Comparison of ENCODE assay signal across 9 cellular contexts in genomic region chr1:181044449-181044966, GRCh38. TPM values are rescaled to one million over a fixed set of nuclear protein-coding genes. Genes with fewer than 3 reads are reported as not detected.
DNase-seq lines count a peak whose midpoint lies in the region; ATAC-seq and TF ChIP-seq lines count a peak whose summit lies in the region.
"Had no signal": no experiment of that assay in that cellular context is flagged by ENCODE, and none has a peak within 500 bp of the region (broad histone marks: within the 10 kb centered on the region; RNA-seq: fewer than 3 reads in every experiment).

No MANE protein-coding gene starts in this region.

- no peaks in the 10 kb centered on the region for H3K9me3 ChIP-seq in endodermal cell (ENCODE audit: control insufficient read depth, low read length)
- H3K9me3 ChIP-seq in tibial artery: no peaks in the 10 kb centered on the region

- WGBS in endodermal cell (ENCODE audit: insufficient coverage in 1 of 2, insufficient read length in 1 of 2), 2 experiments: 85 to 87% methylated on average over 3 to 5 of the region's 5 CpGs

- intact Hi-C loops in tibial artery (cut with DNase I; ENCODE audit: low total_unique reads): no loop called here

- no peak overlapping the region for H3K9ac ChIP-seq in endodermal cell (ENCODE audit: extremely low read depth, low read length, poor library complexity, severe bottlenecking)
- H3K9ac ChIP-seq: KMS-11 had no signal

- H3K4me1 ChIP-seq in endodermal cell (ENCODE audit: control insufficient read depth, insufficient read depth, low read length) (no peaks in the 10 kb centered on the region), tibial artery (peaks cover 0 to 38% (median 23%) of the 10 kb centered on the region in 4 donors)

- H3K27me3 ChIP-seq in endodermal cell (ENCODE audit: control insufficient read depth, insufficient read depth, low read length, poor library complexity, severe bottlenecking) (no peaks in the 10 kb centered on the region), tibial artery (no peaks in the 10 kb centered on the region)

- peak overlapping the region; percentile 13 for H3K27ac Mint-ChIP-seq in endodermal cell
- H3K27ac Mint-ChIP-seq in stimulated activated memory B cell treated with anti-CD40 and anti-IgM and Interleukin-4, amounts not matched to agents 10 μg/mL and 1 μg/mL and 100 μg/mL, for 72 hours: peak overlapping the region; percentile 58

- TF ChIP-seq CTCF in endodermal cell (conservative IDR thresholded peaks at IDR 0.05) (no peak), tibial artery (IDR thresholded peaks at IDR 0.05) (no peak)

- peak; percentile 18 for DNase-seq in NCI-H2196 (lab: John Stamatoyannopoulos, UW; ENCODE audit: unreplicated experiment)
- no peak for DNase-seq in endodermal cell
- DNase-seq in COR-L47 (lab: John Stamatoyannopoulos, UW): no peak
- no peak for DNase-seq in tibial artery
- no peak for DNase-seq in NCI-H446 (lab: John Stamatoyannopoulos, UW)

- H3K4me3 ChIP-seq in endodermal cell (ENCODE audit: low read length) (no peak overlapping the region), tibial artery (no peak overlapping the region)

- H3K9me3 Mint-ChIP-seq in endodermal cell: peaks cover 8% of the 10 kb centered on the region
- no peaks in the 10 kb centered on the region for H3K9me3 Mint-ChIP-seq in stimulated activated memory B cell treated with anti-CD40 and anti-IgM and Interleukin-4, amounts not matched to agents 10 μg/mL and 1 μg/mL and 100 μg/mL, for 72 hours

- H3K36me3 Mint-ChIP-seq in endodermal cell (ENCODE audit: low read depth): no peaks in the 10 kb centered on the region
- H3K36me3 Mint-ChIP-seq in stimulated activated memory B cell treated with anti-CD40 and anti-IgM and Interleukin-4, amounts not matched to agents 10 μg/mL and 1 μg/mL and 100 μg/mL, for 72 hours: peaks cover 41% of the 10 kb centered on the region

- H3K27me3 Mint-ChIP-seq in endodermal cell (ENCODE audit: insufficient read depth): peaks cover under 1% of the 10 kb centered on the region
- H3K27me3 Mint-ChIP-seq in stimulated activated memory B cell treated with anti-CD40 and anti-IgM and Interleukin-4, amounts not matched to agents 10 μg/mL and 1 μg/mL and 100 μg/mL, for 72 hours: no peaks in the 10 kb centered on the region

- H3K27ac ChIP-seq in endodermal cell (ENCODE audit: low read depth, low read length) (no peak overlapping the region), tibial artery (no peak overlapping the region)
- H3K27ac ChIP-seq: KMS-11 had no signal

- no peaks in the 10 kb centered on the region for H3K36me3 ChIP-seq in endodermal cell (ENCODE audit: control insufficient read depth, insufficient read depth, low read length)
- H3K36me3 ChIP-seq in tibial artery: peaks cover 4 to 39% (median 5%) of the 10 kb centered on the region in 3 donors

- ATAC-seq in GM18502 (IDR thresholded peaks at IDR 0.05; ENCODE audit: poor library complexity, unreplicated experiment): peak; percentile 92
- peak; percentile 84 for ATAC-seq in GM21786 (IDR thresholded peaks at IDR 0.05; ENCODE audit: unreplicated experiment)
- peak; percentile 86 for ATAC-seq in stimulated activated memory B cell treated with anti-CD40 and anti-IgM and Interleukin-4, amounts not matched to agents 10 μg/mL and 1 μg/mL and 100 μg/mL, for 72 hours

- H3K4me3 Mint-ChIP-seq in endodermal cell: no peak overlapping the region
- peak overlapping the region; percentile 49 for H3K4me3 Mint-ChIP-seq in stimulated activated memory B cell treated with anti-CD40 and anti-IgM and Interleukin-4, amounts not matched to agents 10 μg/mL and 1 μg/mL and 100 μg/mL, for 72 hours

- H3K4me1 Mint-ChIP-seq in endodermal cell: peaks cover 12% of the 10 kb centered on the region
- H3K4me1 Mint-ChIP-seq in stimulated activated memory B cell treated with anti-CD40 and anti-IgM and Interleukin-4, amounts not matched to agents 10 μg/mL and 1 μg/mL and 100 μg/mL, for 72 hours: peaks cover 47% of the 10 kb centered on the region

RNA-seq across cellular contexts. Expression of gene MR1, which starts 10.7 kb away (rescaled TPM):
- total RNA-seq in endodermal cell: under 1 TPM; 0.22 to 0.35 TPM
- polyA plus RNA-seq in endodermal cell (2013, experiment 1 of 2): 0.32 TPM
- polyA plus RNA-seq in endodermal cell (2013, experiment 2 of 2): 0.25 TPM

RNA-seq across cellular contexts. Expression of gene STX6, which starts 21.8 kb away (rescaled TPM):
- 10 to 100 TPM; 22.4 to 22.8 TPM for total RNA-seq in endodermal cell
- 20.4 TPM for polyA plus RNA-seq in endodermal cell (2013, experiment 1 of 2)
- polyA plus RNA-seq in endodermal cell (2013, experiment 2 of 2): 20.1 TPM

RNA-seq across cellular contexts. Expression of gene IER5, which starts 44.0 kb away (rescaled TPM):
- total RNA-seq in endodermal cell: 10 to 100 TPM; 13.2 to 21.2 TPM
- 16.8 TPM for polyA plus RNA-seq in endodermal cell (2013, experiment 1 of 2)
- polyA plus RNA-seq in endodermal cell (2013, experiment 2 of 2): 18.5 TPM
